ENCODE assay signal across 1 cellular context in genomic region chr16:1351215-1351581, GRCh38.
TF ChIP-seq lines count a peak whose summit lies in the region.

No MANE protein-coding gene starts in this region.

TF ChIP-seq in WTC11, 78 proteins besides CTCF, POLR2A, EP300 and RAD21 (continued from another document):
- no peak for TF ChIP-seq E2F1 (CRISPR knock-in tag; IDR thresholded peaks at IDR 0.05)
